8 cellular contexts compared by ENCODE assay signal in genomic region chr9:97564291-97565175, GRCh38.
DNase-seq lines count a peak whose midpoint lies in the region; ATAC-seq, FAIRE-seq and TF ChIP-seq lines count a peak whose summit lies in the region.

No MANE protein-coding gene starts in this region.

- H3K9me3 Mint-ChIP-seq in nephron progenitor cell = no peaks in the 10 kb centered on the region
- no peaks in the 10 kb centered on the region for H3K9me3 Mint-ChIP-seq in activated CD4-positive, alpha-beta T cell treated with anti-CD3 and anti-CD28 coated beads, Interleukin-2, amount 10 ng/mL, durations not matched to agents 24 days and 14 days

- peaks cover 0 to 14% of the 10 kb centered on the region in 2 experiments; a peak in 2 of 5 replicates for H3K27me3 ChIP-seq in HepG2 (ENCODE audit: control insufficient read depth in 1 of 2, insufficient read depth in 2 of 2, low read length in 2 of 2)

- CTCF ChIA-PET in A549 (lab: Yijun Ruan, JAX) (interaction anchor here (0.5 to 1.3 kb wide), 6 partner anchors 12 to 675 kb away, joined by 3 to 6 read pairs (median 4); no protein-coding TSS in a partner anchor), HepG2 (lab: Yijun Ruan, JAX; ENCODE audit: low intra/inter-chr PET ratio, low total read pairs) (no interaction called here)

- H3K4me1 Mint-ChIP-seq in nephron progenitor cell = no peaks in the 10 kb centered on the region
- peaks cover 3% of the 10 kb centered on the region for H3K4me1 Mint-ChIP-seq in activated CD4-positive, alpha-beta T cell treated with anti-CD3 and anti-CD28 coated beads, Interleukin-2, amount 10 ng/mL, durations not matched to agents 24 days and 14 days

- H3K4me3 ChIP-seq in A549 = no peak overlapping the region
- H3K4me3 ChIP-seq in HepG2 (replicated peaks in 1 of 3; ENCODE audit: insufficient read depth in 1 of 3, low read depth in 2 of 3, low read length in 3 of 3) = no peak overlapping the region

- TF ChIP-seq RAD21 in A549 (conservative IDR thresholded peaks at IDR 0.05 in 1 of 2, IDR thresholded peaks at IDR 0.05 in 1 of 2) (no peak), HepG2 (CRISPR knock-in tag; IDR thresholded peaks at IDR 0.05) (no peak)

- H3K27ac Mint-ChIP-seq in nephron progenitor cell = no peak overlapping the region
- no peak overlapping the region for H3K27ac Mint-ChIP-seq in activated CD4-positive, alpha-beta T cell treated with anti-CD3 and anti-CD28 coated beads, Interleukin-2, amount 10 ng/mL, durations not matched to agents 24 days and 14 days

- no peaks in the 10 kb centered on the region for H3K79me2 ChIP-seq in HepG2 (ENCODE audit: insufficient read depth, low read length)

- H3K4me2 ChIP-seq in A549 = peak overlapping the region; percentile 61
- H3K4me2 ChIP-seq in HepG2 (ENCODE audit: low read depth, low read length) = 0 out of 2 replicates have a peak overlapping the region, but pooled peaks have one; percentile 15

- no peak overlapping the region for H2AFZ ChIP-seq in HepG2 (ENCODE audit: low read length)

- H3K36me3 ChIP-seq in HepG2 (replicated peaks in 1 of 2; ENCODE audit: control insufficient read depth in 1 of 2, insufficient read depth in 2 of 2, low read length in 2 of 2) = no peaks in the 10 kb centered on the region

- BruUV-seq in HepG2 (replicated peaks; lab: Mats Ljungman, UMichigan) = no TSS peak

- intact Hi-C loops in HepG2 (cut with micrococcal nuclease; ENCODE audit: unreplicated experiment) = no loop called here
- intact Hi-C loops in activated CD4-positive, alpha-beta T cell treated with anti-CD3 and anti-CD28 coated beads, Interleukin-2, amount 10 ng/mL, durations not matched to agents 24 days and 14 days (cut with micrococcal nuclease) = no loop called here

- DNase-seq in A549 (ENCODE audit: low read depth in 1 of 2, low spot score in 1 of 2) (peak; percentile 19 to 21), M059J (ENCODE audit: low read depth) (peak; percentile 90), cerebellar cortex (ENCODE audit: low spot score) (peak; percentile 78), HepG2 (ENCODE audit: low spot score) (no peak), GM10266 (ENCODE audit: extremely low spot score) (no peak), nephron progenitor cell (no peak)
- DNase-seq in activated CD4-positive, alpha-beta T cell treated with anti-CD3 and anti-CD28 coated beads, Interleukin-2, amount 10 ng/mL, durations not matched to agents 24 days and 14 days = no peak

- TF ChIP-seq CTCF in A549 (IDR thresholded peaks at IDR 0.05) = no peak
- no peak for TF ChIP-seq CTCF in HepG2 (CRISPR knock-in tag; IDR thresholded peaks at IDR 0.05)
- TF ChIP-seq CTCF in GM10266 (IDR thresholded peaks at IDR 0.05; ENCODE audit: control insufficient read depth, insufficient read depth, low read depth, missing control alignments) = no peak
- no peak for TF ChIP-seq CTCF in nephron progenitor cell (IDR thresholded peaks at IDR 0.05)

- TF ChIP-seq EP300 in A549 (IDR thresholded peaks at IDR 0.05) (no peak), HepG2 (IDR thresholded peaks at IDR 0.05; ENCODE audit: low read depth in 2 of 2, low read length in 2 of 2) (no peak), HepG2 (CRISPR knock-in tag; IDR thresholded peaks at IDR 0.05; ENCODE audit: borderline replicate concordance) (no peak)

- no peak for FAIRE-seq in A549 (lab: Jason Lieb, UNC)
- no peak for FAIRE-seq in HepG2 (lab: Jason Lieb, UNC)

- in situ Hi-C loops in HepG2 (cut with HindIII; ENCODE audit: extremely low pct_ligation_motif_present, low pct_unique_long_range_greater_than_20kb) = no loop called here

- H3K9me3 ChIP-seq in A549 = no peaks in the 10 kb centered on the region
- no peaks in the 10 kb centered on the region for H3K9me3 ChIP-seq in HepG2 (ENCODE audit: low read length)

- 36% methylated on average over 11 of the region's 14 CpGs for WGBS in A549 (ENCODE audit: missing lambda C conversion rate)
- WGBS in HepG2 (ENCODE audit: low lambda C conversion rate) = 35% methylated on average over 7 of the region's 14 CpGs

- peaks cover 11% of the 10 kb centered on the region for H3K4me1 ChIP-seq in A549
- no peaks in the 10 kb centered on the region for H3K4me1 ChIP-seq in HepG2 (ENCODE audit: insufficient read depth, low read length)

- peak; percentile 77 to 80 for ATAC-seq in A549
- ATAC-seq in HepG2 = no peak
- no peak for ATAC-seq in GM21825 (IDR thresholded peaks at IDR 0.05; ENCODE audit: unreplicated experiment)

- no peaks in the 10 kb centered on the region for H4K20me1 ChIP-seq in HepG2 (ENCODE audit: insufficient read depth, low read length)

- POLR2A ChIA-PET in A549 (lab: Yijun Ruan, JAX) = interaction anchor here (0.8 kb wide), 1 partner anchor 29 kb away, joined by 3 read pairs; no protein-coding TSS in a partner anchor
- POLR2A ChIA-PET in HepG2 (lab: Yijun Ruan, JAX) = no interaction called here

- no peak overlapping the region for H3K9ac ChIP-seq in HepG2 (ENCODE audit: insufficient read depth, low read depth, low read length)

- H3K36me3 Mint-ChIP-seq in nephron progenitor cell (ENCODE audit: low read depth) = no peaks in the 10 kb centered on the region
- H3K36me3 Mint-ChIP-seq in activated CD4-positive, alpha-beta T cell treated with anti-CD3 and anti-CD28 coated beads, Interleukin-2, amount 10 ng/mL, durations not matched to agents 24 days and 14 days (ENCODE audit: low read depth) = no peaks in the 10 kb centered on the region

- no peak for TF ChIP-seq POLR2A in A549 (IDR thresholded peaks at IDR 0.05; ENCODE audit: low read length)
- no peak for TF ChIP-seq POLR2A in HepG2 (IDR thresholded peaks at IDR 0.05; ENCODE audit: insufficient read depth in 1 of 2, low read depth in 2 of 2, low read length in 2 of 2)

- H3K27ac ChIP-seq in A549 = peak overlapping the region in 1 of 2 experiments; percentile 58; a peak in 3 of 6 replicates
- H3K27ac ChIP-seq in HepG2 (ENCODE audit: extremely low read length, insufficient read depth, low read length) = no peak overlapping the region

- H3K4me3 Mint-ChIP-seq in nephron progenitor cell = no peak overlapping the region
- no peak overlapping the region for H3K4me3 Mint-ChIP-seq in activated CD4-positive, alpha-beta T cell treated with anti-CD3 and anti-CD28 coated beads, Interleukin-2, amount 10 ng/mL, durations not matched to agents 24 days and 14 days

- peaks cover 23% of the 10 kb centered on the region for H3K27me3 Mint-ChIP-seq in nephron progenitor cell (ENCODE audit: low read depth, poor library complexity)
- peaks cover 18% of the 10 kb centered on the region for H3K27me3 Mint-ChIP-seq in activated CD4-positive, alpha-beta T cell treated with anti-CD3 and anti-CD28 coated beads, Interleukin-2, amount 10 ng/mL, durations not matched to agents 24 days and 14 days

TF ChIP-seq in A549, 52 proteins besides CTCF, POLR2A, EP300 and RAD21:
- TF ChIP-seq KDM5A (IDR thresholded peaks at IDR 0.05) = no peak
- TF ChIP-seq GATA3 (IDR thresholded peaks at IDR 0.05; ENCODE audit: borderline replicate concordance) = peak; percentile 57; the same call in 1 of the 2 replicates
- no peak for TF ChIP-seq EHMT2 (IDR thresholded peaks at IDR 0.05; ENCODE audit: low read depth)
- no peak for TF ChIP-seq HEYL (CRISPR knock-in tag; IDR thresholded peaks at IDR 0.05)
- TF ChIP-seq ZNF302 (CRISPR knock-in tag; IDR thresholded peaks at IDR 0.05) = no peak

TF ChIP-seq in HepG2, 621 proteins besides CTCF, POLR2A, EP300 and RAD21 (continues in another document):
- TF ChIP-seq MLXIP (CRISPR knock-in tag; IDR thresholded peaks at IDR 0.05; ENCODE audit: borderline replicate concordance) = no peak
- TF ChIP-seq MED1 (CRISPR knock-in tag; IDR thresholded peaks at IDR 0.05) = no peak
- no peak for TF ChIP-seq MXD3 (CRISPR knock-in tag; IDR thresholded peaks at IDR 0.05)
- TF ChIP-seq SETDB1 (CRISPR knock-in tag; IDR thresholded peaks at IDR 0.05; ENCODE audit: borderline replicate concordance) = no peak
- no peak for TF ChIP-seq HMGA1 (CRISPR knock-in tag; conservative IDR thresholded peaks at IDR 0.05)
- TF ChIP-seq HCFC1 (IDR thresholded peaks at IDR 0.05; ENCODE audit: low read depth, low read length) = no peak
- no peak for TF ChIP-seq E2F1 (CRISPR knock-in tag; IDR thresholded peaks at IDR 0.05)

Comparison
In these comparisons a context has a peak if more than half of its experiments do, and no peak if none do; other contexts are left out.
1. ATAC-seq: peak in A549 (2 of 2); none in HepG2 (single experiment) and GM21825 (single experiment).
2. DNase-seq: peak in A549 (2 of 2), M059J (single experiment) and cerebellar cortex (single experiment); none in HepG2 (single experiment), GM10266 (single experiment), nephron progenitor cell (single experiment) and activated CD4-positive, alpha-beta T cell treated with anti-CD3 and anti-CD28 coated beads, Interleukin-2, amount 10 ng/mL, durations not matched to agents 24 days and 14 days (single experiment).